ENCODE assay signal across 12 cellular contexts in genomic region chr11:120061761-120062560, GRCh38.
DNase-seq lines count a peak whose midpoint lies in the region; ATAC-seq and TF ChIP-seq lines count a peak whose summit lies in the region.
"Had no signal": no experiment of that assay in that cellular context is flagged by ENCODE, and none has a peak within 500 bp of the region (broad histone marks: within the 10 kb centered on the region; RNA-seq: fewer than 3 reads in every experiment).

No MANE protein-coding gene starts in this region.

- DNase-seq in right atrium auricular region (ENCODE audit: low spot score) = peak; percentile 56
- no peak for DNase-seq in Right ventricle myocardium inferior (ENCODE audit: missing footprints)
- peak; percentile 28 for DNase-seq in epithelial cell of esophagus (ENCODE audit: low read depth)
- peak; percentile 83 to 86 for DNase-seq in mesothelial cell of epicardium (ENCODE audit: low spot score in 2 of 2, unreplicated experiment in 2 of 2)
- peak; percentile 70 to 72 for DNase-seq in vagina (ENCODE audit: extremely low spot score in 2 of 2)
- DNase-seq in HCEC 1CT = no peak
- DNase-seq in GM13976 (ENCODE audit: low spot score) = no peak
- DNase-seq: ACHN; activated naive CD8-positive, alpha-beta T cell treated with anti-CD3 and anti-CD28 coated beads for 36 hours; NCI-H1092; NCI-H510A treated with DMSO at 0.1 percent for 48 hours had no signal

- no peaks in the 10 kb centered on the region for H3K36me3 Mint-ChIP-seq in mesothelial cell of epicardium
- H3K36me3 Mint-ChIP-seq: activated naive CD8-positive, alpha-beta T cell treated with anti-CD3 and anti-CD28 coated beads for 36 hours had no signal

- ATAC-seq in Right ventricle myocardium inferior = no peak
- no peak for ATAC-seq in GM21515 (IDR thresholded peaks at IDR 0.05; ENCODE audit: unreplicated experiment)

- H3K4me1 ChIP-seq in right atrium auricular region = peaks cover 0 to 6% of the 10 kb centered on the region in 2 donors
- H3K4me1 ChIP-seq in vagina = peaks cover 25% of the 10 kb centered on the region

- H3K4me3 ChIP-seq in right atrium auricular region = no peak overlapping the region
- H3K4me3 ChIP-seq in epithelial cell of esophagus (ENCODE audit: low read length) = no peak overlapping the region
- no peak overlapping the region for H3K4me3 ChIP-seq in vagina

- peaks cover 90% of the 10 kb centered on the region for H3K4me1 Mint-ChIP-seq in mesothelial cell of epicardium
- H3K4me1 Mint-ChIP-seq: activated naive CD8-positive, alpha-beta T cell treated with anti-CD3 and anti-CD28 coated beads for 36 hours had no signal

- H3K4me3 Mint-ChIP-seq in mesothelial cell of epicardium = peak overlapping the region; percentile 39
- H3K4me3 Mint-ChIP-seq: activated naive CD8-positive, alpha-beta T cell treated with anti-CD3 and anti-CD28 coated beads for 36 hours had no signal

- H3K36me3 ChIP-seq in right atrium auricular region (no peaks in the 10 kb centered on the region), vagina (no peaks in the 10 kb centered on the region)

- H3K27me3 ChIP-seq in right atrium auricular region = no peaks in the 10 kb centered on the region
- H3K27me3 ChIP-seq in vagina = no peaks in the 10 kb centered on the region

- intact Hi-C loops in Right ventricle myocardium inferior (cut with DNase I) = no loop called here
- intact Hi-C loops in vagina (cut with DNase I) = no loop called here

- TF ChIP-seq POLR2A in vagina (IDR thresholded peaks at IDR 0.05) = no peak

- TF ChIP-seq CTCF in right atrium auricular region (IDR thresholded peaks at IDR 0.05) = no peak
- peak; percentile 33 for TF ChIP-seq CTCF in epithelial cell of esophagus (IDR thresholded peaks at IDR 0.05; ENCODE audit: insufficient read depth, low read depth, low read length, missing control alignments)
- TF ChIP-seq CTCF in mesothelial cell of epicardium (IDR thresholded peaks at IDR 0.05; ENCODE audit: unreplicated experiment) = peak; percentile 17
- TF ChIP-seq CTCF in vagina (IDR thresholded peaks at IDR 0.05) = no peak
- no peak for TF ChIP-seq CTCF in GM13976 (IDR thresholded peaks at IDR 0.05; ENCODE audit: borderline replicate concordance, control extremely low read depth, extremely low read depth, insufficient read depth, missing control alignments)

- H3K27ac ChIP-seq in right atrium auricular region (no peak overlapping the region), vagina (no peak overlapping the region)

- no peaks in the 10 kb centered on the region for H3K9me3 Mint-ChIP-seq in mesothelial cell of epicardium
- H3K9me3 Mint-ChIP-seq: activated naive CD8-positive, alpha-beta T cell treated with anti-CD3 and anti-CD28 coated beads for 36 hours had no signal

- no peaks in the 10 kb centered on the region for H3K9me3 ChIP-seq in right atrium auricular region
- H3K9me3 ChIP-seq in vagina = no peaks in the 10 kb centered on the region

- in situ Hi-C loops in GM13976 (cut with MboI; ENCODE audit: low sequenced_read_pairs, unreplicated experiment) = no loop called here

- peak overlapping the region; percentile 98 for H3K27ac Mint-ChIP-seq in mesothelial cell of epicardium
- H3K27ac Mint-ChIP-seq: activated naive CD8-positive, alpha-beta T cell treated with anti-CD3 and anti-CD28 coated beads for 36 hours had no signal

- no peaks in the 10 kb centered on the region for H3K27me3 Mint-ChIP-seq in mesothelial cell of epicardium (ENCODE audit: low read depth)

Comparison
In these comparisons a context has a peak if more than half of its experiments do, and no peak if none do; other contexts are left out.
1. DNase-seq: peak in right atrium auricular region (single experiment), epithelial cell of esophagus (single experiment), mesothelial cell of epicardium (2 of 2) and vagina (2 of 2); none in Right ventricle myocardium inferior (single experiment), HCEC 1CT (single experiment) and GM13976 (single experiment).
2. CTCF ChIP-seq: peak in epithelial cell of esophagus (single experiment) and mesothelial cell of epicardium (single experiment); none in right atrium auricular region (0 of 2), vagina (0 of 3) and GM13976 (single experiment).